In the genomic region with DNA sequence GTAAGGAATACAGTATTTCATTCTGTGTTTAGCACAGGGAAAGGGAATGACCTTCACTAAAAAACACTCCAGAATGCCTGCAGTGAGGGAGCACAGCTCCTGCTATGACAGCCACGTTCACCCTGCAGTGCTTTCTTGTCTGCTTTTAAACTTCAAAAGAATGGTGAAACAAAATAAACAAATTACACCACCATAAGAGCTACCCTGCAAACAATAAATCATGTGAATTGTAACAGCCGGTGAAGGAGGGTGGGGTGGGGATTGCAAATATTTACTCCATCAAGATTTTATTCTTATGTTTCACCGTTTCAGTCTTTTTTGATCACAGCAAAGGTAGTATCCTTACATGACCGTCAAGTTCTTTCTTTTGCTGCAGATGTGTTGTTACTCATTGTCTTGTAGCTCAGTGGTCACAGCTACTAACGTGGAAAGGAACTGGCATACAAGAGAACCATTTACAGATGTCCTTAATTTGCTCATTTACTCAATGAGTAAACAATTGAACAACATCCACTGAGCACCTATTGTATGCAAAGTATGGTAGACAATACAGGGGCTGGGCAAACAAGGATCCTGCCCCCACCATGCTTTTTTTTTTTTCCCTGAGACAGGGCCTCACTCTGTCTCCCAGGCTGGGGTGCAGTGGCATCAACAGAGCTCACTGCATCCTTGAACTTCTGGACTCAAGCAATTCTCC, we compare ENCODE assay signal across 1 cellular context.
TF ChIP-seq lines count a peak whose summit lies in the region.

No MANE protein-coding gene starts in this region.

TF ChIP-seq in HCT116, 20 proteins besides CTCF, POLR2A, EP300 and RAD21 (continued from another document):
- TF ChIP-seq, protein P1, sequence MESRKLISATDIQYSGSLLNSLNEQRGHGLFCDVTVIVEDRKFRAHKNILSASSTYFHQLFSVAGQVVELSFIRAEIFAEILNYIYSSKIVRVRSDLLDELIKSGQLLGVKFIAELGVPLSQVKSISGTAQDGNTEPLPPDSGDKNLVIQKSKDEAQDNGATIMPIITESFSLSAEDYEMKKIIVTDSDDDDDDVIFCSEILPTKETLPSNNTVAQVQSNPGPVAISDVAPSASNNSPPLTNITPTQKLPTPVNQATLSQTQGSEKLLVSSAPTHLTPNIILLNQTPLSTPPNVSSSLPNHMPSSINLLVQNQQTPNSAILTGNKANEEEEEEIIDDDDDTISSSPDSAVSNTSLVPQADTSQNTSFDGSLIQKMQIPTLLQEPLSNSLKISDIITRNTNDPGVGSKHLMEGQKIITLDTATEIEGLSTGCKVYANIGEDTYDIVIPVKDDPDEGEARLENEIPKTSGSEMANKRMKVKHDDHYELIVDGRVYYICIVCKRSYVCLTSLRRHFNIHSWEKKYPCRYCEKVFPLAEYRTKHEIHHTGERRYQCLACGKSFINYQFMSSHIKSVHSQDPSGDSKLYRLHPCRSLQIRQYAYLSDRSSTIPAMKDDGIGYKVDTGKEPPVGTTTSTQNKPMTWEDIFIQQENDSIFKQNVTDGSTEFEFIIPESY (IDR thresholded peaks at IDR 0.05; ENCODE audit: extremely low read depth, insufficient replicate concordance, low read length): no peak
- TF ChIP-seq SRF (IDR thresholded peaks at IDR 0.05; ENCODE audit: low read depth) (no peak), JUND (IDR thresholded peaks at IDR 0.05) (no peak), CBX3 (IDR thresholded peaks at IDR 0.05; ENCODE audit: low read depth) (no peak), EZH2phosphoT487 (IDR thresholded peaks at IDR 0.05; ENCODE audit: borderline replicate concordance) (no peak), EZH2 (IDR thresholded peaks at IDR 0.05) (no peak), FOSL1 (IDR thresholded peaks at IDR 0.05; ENCODE audit: low read depth) (no peak), CEBPB (IDR thresholded peaks at IDR 0.05; ENCODE audit: low read depth) (no peak), YY1 (IDR thresholded peaks at IDR 0.05; ENCODE audit: extremely low read depth, insufficient replicate concordance, low read depth, low read length) (no peak), SP1 (IDR thresholded peaks at IDR 0.05; ENCODE audit: low read depth) (no peak)
- TF ChIP-seq, protein P2, sequence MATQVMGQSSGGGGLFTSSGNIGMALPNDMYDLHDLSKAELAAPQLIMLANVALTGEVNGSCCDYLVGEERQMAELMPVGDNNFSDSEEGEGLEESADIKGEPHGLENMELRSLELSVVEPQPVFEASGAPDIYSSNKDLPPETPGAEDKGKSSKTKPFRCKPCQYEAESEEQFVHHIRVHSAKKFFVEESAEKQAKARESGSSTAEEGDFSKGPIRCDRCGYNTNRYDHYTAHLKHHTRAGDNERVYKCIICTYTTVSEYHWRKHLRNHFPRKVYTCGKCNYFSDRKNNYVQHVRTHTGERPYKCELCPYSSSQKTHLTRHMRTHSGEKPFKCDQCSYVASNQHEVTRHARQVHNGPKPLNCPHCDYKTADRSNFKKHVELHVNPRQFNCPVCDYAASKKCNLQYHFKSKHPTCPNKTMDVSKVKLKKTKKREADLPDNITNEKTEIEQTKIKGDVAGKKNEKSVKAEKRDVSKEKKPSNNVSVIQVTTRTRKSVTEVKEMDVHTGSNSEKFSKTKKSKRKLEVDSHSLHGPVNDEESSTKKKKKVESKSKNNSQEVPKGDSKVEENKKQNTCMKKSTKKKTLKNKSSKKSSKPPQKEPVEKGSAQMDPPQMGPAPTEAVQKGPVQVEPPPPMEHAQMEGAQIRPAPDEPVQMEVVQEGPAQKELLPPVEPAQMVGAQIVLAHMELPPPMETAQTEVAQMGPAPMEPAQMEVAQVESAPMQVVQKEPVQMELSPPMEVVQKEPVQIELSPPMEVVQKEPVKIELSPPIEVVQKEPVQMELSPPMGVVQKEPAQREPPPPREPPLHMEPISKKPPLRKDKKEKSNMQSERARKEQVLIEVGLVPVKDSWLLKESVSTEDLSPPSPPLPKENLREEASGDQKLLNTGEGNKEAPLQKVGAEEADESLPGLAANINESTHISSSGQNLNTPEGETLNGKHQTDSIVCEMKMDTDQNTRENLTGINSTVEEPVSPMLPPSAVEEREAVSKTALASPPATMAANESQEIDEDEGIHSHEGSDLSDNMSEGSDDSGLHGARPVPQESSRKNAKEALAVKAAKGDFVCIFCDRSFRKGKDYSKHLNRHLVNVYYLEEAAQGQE (IDR thresholded peaks at IDR 0.05; ENCODE audit: low read depth): no peak
- TF ChIP-seq, protein P3, sequence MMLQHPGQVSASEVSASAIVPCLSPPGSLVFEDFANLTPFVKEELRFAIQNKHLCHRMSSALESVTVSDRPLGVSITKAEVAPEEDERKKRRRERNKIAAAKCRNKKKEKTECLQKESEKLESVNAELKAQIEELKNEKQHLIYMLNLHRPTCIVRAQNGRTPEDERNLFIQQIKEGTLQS (IDR thresholded peaks at IDR 0.05): no peak
TF ChIP-seq in HCT116: peak in this region for 0.
